Comparison of ENCODE assay signal across 2 cellular contexts in the genomic region with DNA sequence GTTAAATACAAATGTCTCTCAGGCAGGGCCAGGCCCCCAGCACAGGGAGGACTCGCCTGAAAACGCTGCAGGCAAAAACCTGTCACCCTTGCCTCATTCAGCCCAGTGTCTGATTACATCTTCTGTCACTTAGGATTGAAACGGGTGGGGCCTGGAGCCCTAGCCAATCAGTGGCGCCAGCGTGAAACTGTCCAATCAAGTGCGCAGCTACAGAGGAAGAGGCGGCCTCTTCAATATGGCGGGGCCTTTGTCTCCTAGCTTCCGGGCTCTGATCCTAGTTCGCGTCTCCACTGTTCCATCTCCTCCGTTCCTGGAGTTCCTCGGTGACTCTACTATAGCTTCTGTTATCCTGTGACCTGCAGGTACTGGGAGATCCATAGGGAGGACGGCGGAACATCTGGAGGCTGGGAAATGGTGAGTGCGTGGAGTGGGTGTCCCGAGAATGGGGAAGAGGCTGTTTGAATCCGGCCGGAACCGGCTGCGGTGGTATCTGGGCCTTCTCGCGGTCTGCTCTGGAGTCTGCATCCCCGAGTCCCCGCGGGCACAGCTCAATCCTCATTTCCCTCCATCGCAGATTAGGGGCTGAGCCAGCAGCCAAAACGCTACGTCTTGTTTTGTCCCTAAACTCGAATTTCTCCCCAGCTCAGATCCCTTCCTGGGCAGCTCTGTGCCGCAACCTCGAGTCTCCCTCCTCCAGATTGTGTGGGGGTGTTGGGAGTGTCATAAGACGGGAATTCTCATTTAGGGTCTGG.
A peak's percentile ranks its signal among the peaks of the same experiment; 100 is the strongest.
TF ChIP-seq lines count a peak whose summit lies in the region.

TSS of gene ZNF736 (plus strand) at position 222 of the 752 bp plus-strand sequence. CDS start at position 412, 190 bp downstream.

TF ChIP-seq in liver, 16 proteins besides CTCF, POLR2A, EP300 and RAD21 (continued from another document):
- TF ChIP-seq, protein P1, sequence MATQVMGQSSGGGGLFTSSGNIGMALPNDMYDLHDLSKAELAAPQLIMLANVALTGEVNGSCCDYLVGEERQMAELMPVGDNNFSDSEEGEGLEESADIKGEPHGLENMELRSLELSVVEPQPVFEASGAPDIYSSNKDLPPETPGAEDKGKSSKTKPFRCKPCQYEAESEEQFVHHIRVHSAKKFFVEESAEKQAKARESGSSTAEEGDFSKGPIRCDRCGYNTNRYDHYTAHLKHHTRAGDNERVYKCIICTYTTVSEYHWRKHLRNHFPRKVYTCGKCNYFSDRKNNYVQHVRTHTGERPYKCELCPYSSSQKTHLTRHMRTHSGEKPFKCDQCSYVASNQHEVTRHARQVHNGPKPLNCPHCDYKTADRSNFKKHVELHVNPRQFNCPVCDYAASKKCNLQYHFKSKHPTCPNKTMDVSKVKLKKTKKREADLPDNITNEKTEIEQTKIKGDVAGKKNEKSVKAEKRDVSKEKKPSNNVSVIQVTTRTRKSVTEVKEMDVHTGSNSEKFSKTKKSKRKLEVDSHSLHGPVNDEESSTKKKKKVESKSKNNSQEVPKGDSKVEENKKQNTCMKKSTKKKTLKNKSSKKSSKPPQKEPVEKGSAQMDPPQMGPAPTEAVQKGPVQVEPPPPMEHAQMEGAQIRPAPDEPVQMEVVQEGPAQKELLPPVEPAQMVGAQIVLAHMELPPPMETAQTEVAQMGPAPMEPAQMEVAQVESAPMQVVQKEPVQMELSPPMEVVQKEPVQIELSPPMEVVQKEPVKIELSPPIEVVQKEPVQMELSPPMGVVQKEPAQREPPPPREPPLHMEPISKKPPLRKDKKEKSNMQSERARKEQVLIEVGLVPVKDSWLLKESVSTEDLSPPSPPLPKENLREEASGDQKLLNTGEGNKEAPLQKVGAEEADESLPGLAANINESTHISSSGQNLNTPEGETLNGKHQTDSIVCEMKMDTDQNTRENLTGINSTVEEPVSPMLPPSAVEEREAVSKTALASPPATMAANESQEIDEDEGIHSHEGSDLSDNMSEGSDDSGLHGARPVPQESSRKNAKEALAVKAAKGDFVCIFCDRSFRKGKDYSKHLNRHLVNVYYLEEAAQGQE (IDR thresholded peaks at IDR 0.05): no peak
- TF ChIP-seq, protein P2, sequence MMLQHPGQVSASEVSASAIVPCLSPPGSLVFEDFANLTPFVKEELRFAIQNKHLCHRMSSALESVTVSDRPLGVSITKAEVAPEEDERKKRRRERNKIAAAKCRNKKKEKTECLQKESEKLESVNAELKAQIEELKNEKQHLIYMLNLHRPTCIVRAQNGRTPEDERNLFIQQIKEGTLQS (IDR thresholded peaks at IDR 0.05): no peak
- TF ChIP-seq FOXA1 (IDR thresholded peaks at IDR 0.05) (no peak), TAF1 (conservative IDR thresholded peaks at IDR 0.05) (peak; percentile 54), ZBTB33 (IDR thresholded peaks at IDR 0.05) (no peak)

TF ChIP-seq in HepG2, 621 proteins besides CTCF, POLR2A, EP300 and RAD21 (continued from another document):
- no peak for TF ChIP-seq ZNF33A (CRISPR knock-in tag; IDR thresholded peaks at IDR 0.05; ENCODE audit: borderline replicate concordance)
- TF ChIP-seq IRX3 (CRISPR knock-in tag; IDR thresholded peaks at IDR 0.05; ENCODE audit: borderline replicate concordance, low read depth): no peak
- no peak for TF ChIP-seq HNRNPL (IDR thresholded peaks at IDR 0.05; ENCODE audit: low read depth, low read length)
- TF ChIP-seq, protein P3, sequence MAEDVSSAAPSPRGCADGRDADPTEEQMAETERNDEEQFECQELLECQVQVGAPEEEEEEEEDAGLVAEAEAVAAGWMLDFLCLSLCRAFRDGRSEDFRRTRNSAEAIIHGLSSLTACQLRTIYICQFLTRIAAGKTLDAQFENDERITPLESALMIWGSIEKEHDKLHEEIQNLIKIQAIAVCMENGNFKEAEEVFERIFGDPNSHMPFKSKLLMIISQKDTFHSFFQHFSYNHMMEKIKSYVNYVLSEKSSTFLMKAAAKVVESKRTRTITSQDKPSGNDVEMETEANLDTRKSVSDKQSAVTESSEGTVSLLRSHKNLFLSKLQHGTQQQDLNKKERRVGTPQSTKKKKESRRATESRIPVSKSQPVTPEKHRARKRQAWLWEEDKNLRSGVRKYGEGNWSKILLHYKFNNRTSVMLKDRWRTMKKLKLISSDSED (CRISPR knock-in tag; IDR thresholded peaks at IDR 0.05): no peak
- TF ChIP-seq ZNF33B (CRISPR knock-in tag; IDR thresholded peaks at IDR 0.05): no peak
- no peak for TF ChIP-seq MYNN (CRISPR knock-in tag; IDR thresholded peaks at IDR 0.05; ENCODE audit: low read depth)
- TF ChIP-seq DDIT3 (CRISPR knock-in tag; IDR thresholded peaks at IDR 0.05): no peak
TF ChIP-seq in HepG2: peak in this region for 0.
